8 cellular contexts compared by ENCODE assay signal in the genomic region with DNA sequence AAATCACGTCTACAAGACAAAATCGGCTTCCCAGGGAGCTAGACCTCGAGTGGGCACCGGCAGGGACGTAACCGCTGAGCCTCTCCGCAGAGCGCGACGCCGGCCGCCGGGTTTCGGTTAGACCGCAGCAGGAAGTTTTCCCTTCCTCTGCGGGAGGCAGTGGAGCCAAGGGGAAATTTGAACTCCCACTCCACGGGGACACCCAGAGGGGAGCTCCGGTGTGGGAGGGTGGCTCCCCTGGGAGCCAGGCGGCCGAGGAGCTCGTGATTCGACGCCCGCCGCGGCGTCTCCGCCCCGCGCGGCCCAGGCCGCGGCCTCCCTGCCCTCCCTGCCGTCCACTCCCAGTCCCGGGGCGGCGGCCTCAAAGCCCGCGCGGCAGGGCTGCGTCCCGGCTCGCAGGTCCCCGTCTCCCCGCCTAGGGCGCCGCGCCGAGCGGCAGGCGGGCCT. TPM values are rescaled to one million over a fixed set of nuclear protein-coding genes. Genes with fewer than 3 reads are reported as not detected.
DNase-seq lines count a peak whose midpoint lies in the region; ATAC-seq and TF ChIP-seq lines count a peak whose summit lies in the region.

No MANE protein-coding gene starts in this region.

- TF ChIP-seq RAD21 in liver (IDR thresholded peaks at IDR 0.05), result peak in 1 of 2 donors; percentile 31

- peaks cover 78% of the 10 kb centered on the region for H3K4me1 ChIP-seq in DOHH2 (ENCODE audit: control insufficient read depth, low read length)
- H3K4me1 ChIP-seq in liver (ENCODE audit: control insufficient read depth in 4 of 4, insufficient read depth in 4 of 4, low read length in 3 of 4), result peaks cover 9 to 20% (median 16%) of the 10 kb centered on the region in 4 donors

- peak overlapping the region; percentile 81 for H3K4me3 ChIP-seq in DOHH2 (ENCODE audit: low read length)
- H3K4me3 ChIP-seq in liver (ENCODE audit: low read depth in 1 of 3, low read length in 3 of 3), result peak overlapping the region; percentile 62 to 71 (median 62)

- peak overlapping the region; percentile 85 for H3K4me2 ChIP-seq in DOHH2 (ENCODE audit: low read length)

- no peak for TF ChIP-seq CTCF in DOHH2 (IDR thresholded peaks at IDR 0.05; ENCODE audit: low read depth, low read length, poor library complexity, severe bottlenecking)
- TF ChIP-seq CTCF in chondrocyte (IDR thresholded peaks at IDR 0.05), result no peak
- no peak for TF ChIP-seq CTCF in liver (IDR thresholded peaks at IDR 0.05; ENCODE audit: low read depth, low read length, missing input control)

- peak overlapping the region; percentile 88 for H3K27ac ChIP-seq in DOHH2 (ENCODE audit: low read depth, low read length)
- peak overlapping the region; percentile 83 to 92 for H3K27ac ChIP-seq in liver (ENCODE audit: low read depth in 1 of 2, low read length in 2 of 2)

- H3K9ac ChIP-seq in liver (ENCODE audit: low read depth in 1 of 2, low read length in 2 of 2), result peak overlapping the region; percentile 76 to 84

- H3K79me2 ChIP-seq in DOHH2 (ENCODE audit: control insufficient read depth, low read length), result peaks cover 70% of the 10 kb centered on the region

- WGBS in liver, result under 1% methylated on average over 51 of the region's 51 CpGs

- H3K4me3 Mint-ChIP-seq in chondrocyte (ENCODE audit: unreplicated experiment), result peak overlapping the region; percentile 87

- H3K36me3 Mint-ChIP-seq in chondrocyte (ENCODE audit: low read depth), result no peaks in the 10 kb centered on the region

- peaks cover 39% of the 10 kb centered on the region for H3F3A ChIP-seq in DOHH2 (ENCODE audit: control insufficient read depth, insufficient read depth)

- H3K27ac Mint-ChIP-seq in chondrocyte (ENCODE audit: unreplicated experiment), result peak overlapping the region; percentile 95

- H3K9me2 ChIP-seq in DOHH2 (replicated peaks; ENCODE audit: control insufficient read depth, low read length), result no peaks in the 10 kb centered on the region

- H3K9me3 ChIP-seq in DOHH2 (ENCODE audit: control insufficient read depth, insufficient read depth, low read length) (no peaks in the 10 kb centered on the region), liver (ENCODE audit: control insufficient read depth in 4 of 4, low read length in 3 of 4) (no peaks in the 10 kb centered on the region)

- peaks cover 54% of the 10 kb centered on the region for H3K36me3 ChIP-seq in DOHH2 (ENCODE audit: control insufficient read depth, low read length)
- no peaks in the 10 kb centered on the region for H3K36me3 ChIP-seq in liver (ENCODE audit: control insufficient read depth in 4 of 4, insufficient read depth in 3 of 4, low read depth in 1 of 4, low read length in 3 of 4)

- H3K27me3 Mint-ChIP-seq in chondrocyte (ENCODE audit: low read depth), result no peaks in the 10 kb centered on the region

- H4K20me1 ChIP-seq in DOHH2 (ENCODE audit: control insufficient read depth, insufficient read depth, low read depth, low read length), result peaks cover 20% of the 10 kb centered on the region

- no peaks in the 10 kb centered on the region for H3K9me3 Mint-ChIP-seq in chondrocyte (ENCODE audit: low read depth)

- H3K4me1 Mint-ChIP-seq in chondrocyte (ENCODE audit: low read depth), result peaks cover 35% of the 10 kb centered on the region

- peak; percentile 29 for ATAC-seq in GM21360 (IDR thresholded peaks at IDR 0.05; ENCODE audit: unreplicated experiment)
- peak; percentile 33 for ATAC-seq in HG03571 (IDR thresholded peaks at IDR 0.05; ENCODE audit: unreplicated experiment)

- H3K27me3 ChIP-seq in DOHH2 (ENCODE audit: control insufficient read depth, low read length) (no peaks in the 10 kb centered on the region), liver (ENCODE audit: control insufficient read depth in 4 of 4, insufficient read depth in 4 of 4, low read length in 3 of 4) (no peaks in the 10 kb centered on the region)

- DNase-seq in SW480 (ENCODE audit: low spot score) (peak; percentile 86), chondrocyte (ENCODE audit: low spot score) (no peak), T1000 (lab: John Stamatoyannopoulos, UW) (no peak)
- peak; percentile 15 for DNase-seq in stimulated activated CD8-positive, alpha-beta memory T cell treated with anti-CD3 and anti-CD28 coated beads, Interleukin-12 subunit alpha, Interleukin-12 subunit beta, amount 100 ng/mL, for 1 hour (ENCODE audit: low read depth)

TF ChIP-seq in liver, 16 proteins besides CTCF, POLR2A, EP300 and RAD21:
- TF ChIP-seq RXRA (IDR thresholded peaks at IDR 0.05) (no peak), FOXA1 (IDR thresholded peaks at IDR 0.05) (no peak), EGR1 (IDR thresholded peaks at IDR 0.05; ENCODE audit: low read depth in 2 of 2) (no peak), ZBTB33 (IDR thresholded peaks at IDR 0.05) (no peak), HNF4A (conservative IDR thresholded peaks at IDR 0.05) (peak in 1 of 2 donors; percentile 8)
TF ChIP-seq in liver: peak in this region for 1.

RNA-seq across cellular contexts. Expression of gene SYPL1, which starts 0.4 kb away (rescaled TPM):
- total RNA-seq in chondrocyte, result 53.9 to 75.7 TPM (median 71.8 TPM) in 3 replicates
- total RNA-seq in liver, result 10 to 100 TPM; 25.5 to 26.5 TPM
- polyA plus RNA-seq in liver, result 10 to 100 TPM; 31.1 to 41.2 TPM

Comparison
In these comparisons a context has a peak if more than half of its experiments do, and no peak if none do; other contexts are left out.
1. DNase-seq: peak in SW480 (single experiment) and stimulated activated CD8-positive, alpha-beta memory T cell treated with anti-CD3 and anti-CD28 coated beads, Interleukin-12 subunit alpha, Interleukin-12 subunit beta, amount 100 ng/mL, for 1 hour (single experiment); none in chondrocyte (single experiment) and T1000 (single experiment).